ENCODE assay signal across 8 cellular contexts in the genomic region with DNA sequence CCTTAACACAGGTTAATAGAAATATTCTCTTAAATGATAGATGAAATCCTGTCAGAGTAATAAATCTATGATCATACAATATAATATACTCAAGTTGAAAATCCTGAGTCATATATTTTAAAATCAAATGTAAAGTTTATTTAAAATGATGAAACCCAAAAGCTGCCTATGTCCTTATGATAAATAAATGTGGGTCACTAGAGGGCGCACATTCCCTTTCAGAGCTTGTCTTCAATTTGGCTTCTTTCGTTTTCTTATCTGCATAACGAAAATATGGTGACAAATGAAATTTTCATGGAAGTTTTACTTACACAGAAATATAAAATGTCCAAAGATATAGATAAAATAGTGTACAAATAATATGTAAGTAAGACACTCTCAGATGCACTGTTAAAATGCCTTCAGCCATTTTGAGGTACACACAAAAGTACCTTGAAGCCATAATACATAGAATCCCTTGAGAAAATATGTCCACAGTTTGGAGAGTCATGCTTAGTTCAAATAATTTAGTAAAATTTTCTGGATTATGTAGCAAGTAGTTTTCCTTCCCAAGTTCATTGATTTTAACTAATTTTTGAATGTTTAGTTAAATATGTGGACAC.
DNase-seq lines count a peak whose midpoint lies in the region; TF ChIP-seq lines count a peak whose summit lies in the region.

No MANE protein-coding gene starts in this region.

- H3K79me2 ChIP-seq in SK-N-SH (ENCODE audit: insufficient read depth) = no peaks in the 10 kb centered on the region

- no peaks in the 10 kb centered on the region for H3F3A ChIP-seq in SK-N-SH (replicated peaks; ENCODE audit: insufficient read depth)

- H2AFZ ChIP-seq in SK-N-SH (ENCODE audit: low read depth) = 0 out of 2 replicates have a peak overlapping the region, but pooled peaks have one; percentile 23

- POLR2A ChIA-PET in SK-N-SH (lab: Yijun Ruan, JAX) = no interaction called here

- peak; percentile 92 for TF ChIP-seq CTCF in SK-N-SH (IDR thresholded peaks at IDR 0.05)
- TF ChIP-seq CTCF in fibroblast of the aortic adventitia (IDR thresholded peaks at IDR 0.05; ENCODE audit: insufficient read depth, low read length) = peak; percentile 40
- TF ChIP-seq CTCF in spleen (IDR thresholded peaks at IDR 0.05 in 8 of 11, conservative IDR thresholded peaks at IDR 0.05 in 3 of 11) = peak in 5 of 11 experiments; percentile 13 to 51 (median 19)

- no peaks in the 10 kb centered on the region for H4K20me1 ChIP-seq in SK-N-SH (ENCODE audit: insufficient read depth)

- TF ChIP-seq RAD21 in Ishikawa (IDR thresholded peaks at IDR 0.05; ENCODE audit: low read depth) (peak; percentile 59), SK-N-SH (IDR thresholded peaks at IDR 0.05; ENCODE audit: low read length) (peak; percentile 77)

- TF ChIP-seq EP300 in Ishikawa (IDR thresholded peaks at IDR 0.05; ENCODE audit: borderline replicate concordance) (no peak), SK-N-SH (IDR thresholded peaks at IDR 0.05; ENCODE audit: borderline replicate concordance in 1 of 2, low read depth in 1 of 2, low read length in 1 of 2) (no peak)

- CTCF ChIA-PET in SK-N-SH (lab: Yijun Ruan, JAX) = interaction anchor here (0.6 to 4.1 kb wide), 23 partner anchors 9 to 1770 kb away, joined by 3 to 18 read pairs (median 3); no protein-coding TSS in a partner anchor

- H3K4me2 ChIP-seq in SK-N-SH = peak overlapping the region; percentile 54; the same call in 1 of the 2 replicates

- no peaks in the 10 kb centered on the region for H3K9me2 ChIP-seq in SK-N-SH

- no peaks in the 10 kb centered on the region for H3K36me3 Mint-ChIP-seq in activated T-cell treated with anti-CD3 and anti-CD28 coated beads, Interleukin-2, amount 50 U/mL, for 24 hours (ENCODE audit: low read depth)

- H3K27ac ChIP-seq in SK-N-SH (ENCODE audit: low read depth in 2 of 2, low read length in 1 of 2) = no peak overlapping the region; a peak in 1 of 4 replicates
- no peak overlapping the region for H3K27ac ChIP-seq in spleen

- H3K9me3 Mint-ChIP-seq in activated T-cell treated with anti-CD3 and anti-CD28 coated beads, Interleukin-2, amount 50 U/mL, for 24 hours = no peaks in the 10 kb centered on the region

- H3K4me3 Mint-ChIP-seq in activated T-cell treated with anti-CD3 and anti-CD28 coated beads, Interleukin-2, amount 50 U/mL, for 24 hours = no peak overlapping the region

- 0% methylated on average over 3 of the region's 3 CpGs for WGBS in SK-N-SH (ENCODE audit: low lambda C conversion rate)
- WGBS in spleen, 5 donors = 0 to 4% (median 1%) methylated on average over 3 of the region's 3 CpGs

- H3K9me3 ChIP-seq in SK-N-SH = no peaks in the 10 kb centered on the region
- no peaks in the 10 kb centered on the region for H3K9me3 ChIP-seq in spleen

- H3K27me3 ChIP-seq in SK-N-SH (ENCODE audit: insufficient read depth) (no peaks in the 10 kb centered on the region), spleen (replicated peaks in 1 of 7) (no peaks in the 10 kb centered on the region)

- H3K4me3 ChIP-seq in SK-N-SH (ENCODE audit: low read depth in 2 of 2, low read length in 1 of 2) = peak overlapping the region; percentile 34 to 35; a peak in 3 of 4 replicates
- H3K4me3 ChIP-seq in fibroblast of the aortic adventitia (ENCODE audit: low read depth, low read length) = no peak overlapping the region
- peak overlapping the region in 2 of 8 donors; percentile 20 to 45 for H3K4me3 ChIP-seq in spleen

- no peaks in the 10 kb centered on the region for H3K4me1 Mint-ChIP-seq in activated T-cell treated with anti-CD3 and anti-CD28 coated beads, Interleukin-2, amount 50 U/mL, for 24 hours (ENCODE audit: low read depth)

- DNase-seq in A172 (ENCODE audit: low spot score) = peak; percentile 9
- peak; percentile 4 for DNase-seq in EL
- DNase-seq in SK-N-SH = no peak
- DNase-seq in fibroblast of the aortic adventitia (ENCODE audit: low read depth) = peak; percentile 50
- DNase-seq in pulmonary artery endothelial cell (ENCODE audit: low read depth, low spot score) = peak; percentile 7
- no peak for DNase-seq in activated T-cell treated with anti-CD3 and anti-CD28 coated beads, Interleukin-2, amount 50 U/mL, for 24 hours
- no peak for DNase-seq in spleen

- H3K4me1 ChIP-seq in SK-N-SH (ENCODE audit: control insufficient read depth in 1 of 2, insufficient read depth in 2 of 2, low read depth in 1 of 2, low read length in 1 of 2) (no peaks in the 10 kb centered on the region; a peak in 1 of 4 replicates), spleen (peaks cover 0 to 6% (median 0%) of the 10 kb centered on the region in 6 donors)

- peaks cover 18% of the 10 kb centered on the region for H3K27me3 Mint-ChIP-seq in activated T-cell treated with anti-CD3 and anti-CD28 coated beads, Interleukin-2, amount 50 U/mL, for 24 hours

- H3K36me3 ChIP-seq in SK-N-SH (replicated peaks in 1 of 2; ENCODE audit: control insufficient read depth in 1 of 2, insufficient read depth in 2 of 2, low read length in 1 of 2) (no peaks in the 10 kb centered on the region), spleen (no peaks in the 10 kb centered on the region)

- H3K9ac ChIP-seq in SK-N-SH = no peak overlapping the region

- intact Hi-C loops in spleen (cut with DNase I; ENCODE audit: low total_unique reads) = no loop called here

- H3K27ac Mint-ChIP-seq in activated T-cell treated with anti-CD3 and anti-CD28 coated beads, Interleukin-2, amount 50 U/mL, for 24 hours = no peak overlapping the region

- no peak for TF ChIP-seq POLR2A in spleen (IDR thresholded peaks at IDR 0.05)

TF ChIP-seq in Ishikawa, 13 proteins besides CTCF, POLR2A, EP300 and RAD21 (continues in another document):
- TF ChIP-seq, protein P1, sequence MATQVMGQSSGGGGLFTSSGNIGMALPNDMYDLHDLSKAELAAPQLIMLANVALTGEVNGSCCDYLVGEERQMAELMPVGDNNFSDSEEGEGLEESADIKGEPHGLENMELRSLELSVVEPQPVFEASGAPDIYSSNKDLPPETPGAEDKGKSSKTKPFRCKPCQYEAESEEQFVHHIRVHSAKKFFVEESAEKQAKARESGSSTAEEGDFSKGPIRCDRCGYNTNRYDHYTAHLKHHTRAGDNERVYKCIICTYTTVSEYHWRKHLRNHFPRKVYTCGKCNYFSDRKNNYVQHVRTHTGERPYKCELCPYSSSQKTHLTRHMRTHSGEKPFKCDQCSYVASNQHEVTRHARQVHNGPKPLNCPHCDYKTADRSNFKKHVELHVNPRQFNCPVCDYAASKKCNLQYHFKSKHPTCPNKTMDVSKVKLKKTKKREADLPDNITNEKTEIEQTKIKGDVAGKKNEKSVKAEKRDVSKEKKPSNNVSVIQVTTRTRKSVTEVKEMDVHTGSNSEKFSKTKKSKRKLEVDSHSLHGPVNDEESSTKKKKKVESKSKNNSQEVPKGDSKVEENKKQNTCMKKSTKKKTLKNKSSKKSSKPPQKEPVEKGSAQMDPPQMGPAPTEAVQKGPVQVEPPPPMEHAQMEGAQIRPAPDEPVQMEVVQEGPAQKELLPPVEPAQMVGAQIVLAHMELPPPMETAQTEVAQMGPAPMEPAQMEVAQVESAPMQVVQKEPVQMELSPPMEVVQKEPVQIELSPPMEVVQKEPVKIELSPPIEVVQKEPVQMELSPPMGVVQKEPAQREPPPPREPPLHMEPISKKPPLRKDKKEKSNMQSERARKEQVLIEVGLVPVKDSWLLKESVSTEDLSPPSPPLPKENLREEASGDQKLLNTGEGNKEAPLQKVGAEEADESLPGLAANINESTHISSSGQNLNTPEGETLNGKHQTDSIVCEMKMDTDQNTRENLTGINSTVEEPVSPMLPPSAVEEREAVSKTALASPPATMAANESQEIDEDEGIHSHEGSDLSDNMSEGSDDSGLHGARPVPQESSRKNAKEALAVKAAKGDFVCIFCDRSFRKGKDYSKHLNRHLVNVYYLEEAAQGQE (IDR thresholded peaks at IDR 0.05; ENCODE audit: low read depth) = no peak
- TF ChIP-seq ZBTB7A (IDR thresholded peaks at IDR 0.05; ENCODE audit: low read depth) (no peak), TAF1 (IDR thresholded peaks at IDR 0.05; ENCODE audit: low read depth) (no peak), YY1 (IDR thresholded peaks at IDR 0.05; ENCODE audit: low read depth) (no peak)

TF ChIP-seq in SK-N-SH, 30 proteins besides CTCF, POLR2A, EP300 and RAD21 (continues in another document):
- no peak for TF ChIP-seq NRF1 (IDR thresholded peaks at IDR 0.05; ENCODE audit: low read depth, low read length)
- no peak for TF ChIP-seq FOXM1 (IDR thresholded peaks at IDR 0.05; ENCODE audit: low read depth)
- peak; percentile 47 for TF ChIP-seq SMC3 (IDR thresholded peaks at IDR 0.05; ENCODE audit: low read depth, low read length)
- TF ChIP-seq TEAD4 (IDR thresholded peaks at IDR 0.05; ENCODE audit: borderline replicate concordance, insufficient read depth) = no peak
- no peak for TF ChIP-seq RFX5 (IDR thresholded peaks at IDR 0.05; ENCODE audit: low read length)
- no peak for TF ChIP-seq EZH2phosphoT487 (IDR thresholded peaks at IDR 0.05; ENCODE audit: borderline replicate concordance, low read depth)
- TF ChIP-seq RCOR1 (IDR thresholded peaks at IDR 0.05; ENCODE audit: low read length) = no peak
- TF ChIP-seq, protein P2, sequence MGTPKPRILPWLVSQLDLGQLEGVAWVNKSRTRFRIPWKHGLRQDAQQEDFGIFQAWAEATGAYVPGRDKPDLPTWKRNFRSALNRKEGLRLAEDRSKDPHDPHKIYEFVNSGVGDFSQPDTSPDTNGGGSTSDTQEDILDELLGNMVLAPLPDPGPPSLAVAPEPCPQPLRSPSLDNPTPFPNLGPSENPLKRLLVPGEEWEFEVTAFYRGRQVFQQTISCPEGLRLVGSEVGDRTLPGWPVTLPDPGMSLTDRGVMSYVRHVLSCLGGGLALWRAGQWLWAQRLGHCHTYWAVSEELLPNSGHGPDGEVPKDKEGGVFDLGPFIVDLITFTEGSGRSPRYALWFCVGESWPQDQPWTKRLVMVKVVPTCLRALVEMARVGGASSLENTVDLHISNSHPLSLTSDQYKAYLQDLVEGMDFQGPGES (IDR thresholded peaks at IDR 0.05; ENCODE audit: low read depth, low read length) = no peak
- TF ChIP-seq, protein P3, sequence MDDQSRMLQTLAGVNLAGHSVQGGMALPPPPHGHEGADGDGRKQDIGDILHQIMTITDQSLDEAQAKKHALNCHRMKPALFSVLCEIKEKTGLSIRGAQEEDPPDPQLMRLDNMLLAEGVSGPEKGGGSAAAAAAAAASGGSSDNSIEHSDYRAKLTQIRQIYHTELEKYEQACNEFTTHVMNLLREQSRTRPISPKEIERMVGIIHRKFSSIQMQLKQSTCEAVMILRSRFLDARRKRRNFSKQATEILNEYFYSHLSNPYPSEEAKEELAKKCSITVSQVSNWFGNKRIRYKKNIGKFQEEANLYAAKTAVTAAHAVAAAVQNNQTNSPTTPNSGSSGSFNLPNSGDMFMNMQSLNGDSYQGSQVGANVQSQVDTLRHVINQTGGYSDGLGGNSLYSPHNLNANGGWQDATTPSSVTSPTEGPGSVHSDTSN (IDR thresholded peaks at IDR 0.05) = no peak

Comparison
In these comparisons a context has a peak if more than half of its experiments do, and no peak if none do; other contexts are left out.
1. DNase-seq: peak in A172 (single experiment), EL (single experiment), fibroblast of the aortic adventitia (single experiment) and pulmonary artery endothelial cell (single experiment); none in SK-N-SH (single experiment), activated T-cell treated with anti-CD3 and anti-CD28 coated beads, Interleukin-2, amount 50 U/mL, for 24 hours (single experiment) and spleen (single experiment).